ENCODE assay signal across 8 cellular contexts in genomic region chr7:150451097-150451793, GRCh38. TPM values are rescaled to one million over a fixed set of nuclear protein-coding genes. Genes with fewer than 3 reads are reported as not detected.
A peak's percentile ranks its signal among the peaks of the same experiment; 100 is the strongest.
DNase-seq lines count a peak whose midpoint lies in the region; ATAC-seq and TF ChIP-seq lines count a peak whose summit lies in the region.

No MANE protein-coding gene starts in this region.

- H3K9me3 ChIP-seq in gastroesophageal sphincter (peaks cover 0 to 4% (median 0%) of the 10 kb centered on the region in 3 donors), spleen (peaks cover 0 to 7% (median 2%) of the 10 kb centered on the region in 8 donors)

- no peak for TF ChIP-seq EP300 in gastroesophageal sphincter (IDR thresholded peaks at IDR 0.05)

- H3K27me3 Mint-ChIP-seq in activated CD4-positive, alpha-beta memory T cell treated with anti-CD3 and anti-CD28 coated beads for 36 hours, result no peaks in the 10 kb centered on the region

- H3K4me3 Mint-ChIP-seq in activated CD4-positive, alpha-beta memory T cell treated with anti-CD3 and anti-CD28 coated beads for 36 hours, result peak overlapping the region; percentile 97

- peak overlapping the region; percentile 98 for H3K27ac Mint-ChIP-seq in activated CD4-positive, alpha-beta memory T cell treated with anti-CD3 and anti-CD28 coated beads for 36 hours

- peaks cover 38% of the 10 kb centered on the region for H3K36me3 Mint-ChIP-seq in activated CD4-positive, alpha-beta memory T cell treated with anti-CD3 and anti-CD28 coated beads for 36 hours

- peaks cover 27% of the 10 kb centered on the region for H3K27me3 ChIP-seq in gastroesophageal sphincter
- no peaks in the 10 kb centered on the region for H3K27me3 ChIP-seq in spleen (replicated peaks in 1 of 7)

- peak in 1 of 2 donors; percentile 21 for TF ChIP-seq POLR2A in gastroesophageal sphincter (IDR thresholded peaks at IDR 0.05)
- TF ChIP-seq POLR2A in spleen (IDR thresholded peaks at IDR 0.05), result peak in 1 of 3 donors; percentile 15
- no peak for TF ChIP-seq POLR2A in erythroblast (IDR thresholded peaks at IDR 0.05; ENCODE audit: low read length)

- POLR2A ChIA-PET in activated CD4-positive, alpha-beta memory T cell treated with anti-CD3 and anti-CD28 coated beads for 36 hours (lab: Charles Lee), result interaction anchor here (0.5 to 5.1 kb wide), 22 partner anchors 9 to 304 kb away, joined by 3 to 78 read pairs (median 4); partner anchors contain the start of genes GIMAP1, GIMAP4, GIMAP5 and GIMAP6

- WGBS in gastroesophageal sphincter (ENCODE audit: low coverage in 1 of 2), 2 donors, result 39 to 40% methylated on average over 3 to 9 of the region's 19 CpGs
- 9 to 19% (median 15%) methylated on average over 15 to 19 of the region's 19 CpGs for WGBS in spleen, 5 donors

- TF ChIP-seq CTCF in gastroesophageal sphincter (IDR thresholded peaks at IDR 0.05) (no peak), spleen (IDR thresholded peaks at IDR 0.05 in 8 of 11, conservative IDR thresholded peaks at IDR 0.05 in 3 of 11) (peak in 4 of 11 experiments; percentile 4 to 31 (median 16))

- H3K9me3 Mint-ChIP-seq in activated CD4-positive, alpha-beta memory T cell treated with anti-CD3 and anti-CD28 coated beads for 36 hours, result peaks cover 14% of the 10 kb centered on the region

- H3K4me1 Mint-ChIP-seq in activated CD4-positive, alpha-beta memory T cell treated with anti-CD3 and anti-CD28 coated beads for 36 hours (ENCODE audit: low read depth), result peaks cover 60% of the 10 kb centered on the region

- H3K36me3 ChIP-seq in gastroesophageal sphincter, result no peaks in the 10 kb centered on the region
- H3K36me3 ChIP-seq in spleen, result peaks cover 0 to 21% (median 0%) of the 10 kb centered on the region in 6 donors

- peak; percentile 46 for DNase-seq in CD1c-positive myeloid dendritic cell (ENCODE audit: extremely low spot score)
- DNase-seq in activated CD4-positive, alpha-beta memory T cell treated with anti-CD3 and anti-CD28 coated beads for 36 hours, result peak; percentile 86
- peak; percentile 94 for DNase-seq in spleen
- no peak for DNase-seq in GM19238 (ENCODE audit: insufficient read length, low spot score)
- no peak for DNase-seq in NCI-H2196 treated with DMSO at 0.1 percent for 48 hours (lab: John Stamatoyannopoulos, UW; ENCODE audit: unreplicated experiment)
- DNase-seq in erythroblast (lab: John Stamatoyannopoulos, UW), result no peak

- peak overlapping the region in 3 of 4 donors; percentile 63 to 79 (median 77) for H3K27ac ChIP-seq in gastroesophageal sphincter
- peak overlapping the region; percentile 82 to 95 (median 91) for H3K27ac ChIP-seq in spleen

- H3K4me3 ChIP-seq in gastroesophageal sphincter, result peak overlapping the region; percentile 10 to 53
- H3K4me3 ChIP-seq in spleen, result peak overlapping the region; percentile 29 to 93 (median 72)

- H3K4me1 ChIP-seq in gastroesophageal sphincter (peaks cover 0 to 10% (median 0%) of the 10 kb centered on the region in 3 donors), spleen (peaks cover 23 to 98% (median 75%) of the 10 kb centered on the region in 6 donors)

- intact Hi-C loops in activated CD4-positive, alpha-beta memory T cell treated with anti-CD3 and anti-CD28 coated beads for 36 hours (cut with micrococcal nuclease), result loop anchor here (1.0 to 2.0 kb wide), 3 partner anchors 30 to 63 kb away; partner anchors contain the start of gene GIMAP7
- intact Hi-C loops in spleen (cut with DNase I; ENCODE audit: low total_unique reads), result no loop called here

- CTCF ChIA-PET in activated CD4-positive, alpha-beta memory T cell treated with anti-CD3 and anti-CD28 coated beads for 36 hours (lab: Charles Lee), result interaction anchor here (0.6 to 5.1 kb wide), 13 partner anchors 54 to 304 kb away, joined by 3 to 71 read pairs (median 5); partner anchors contain the start of genes GIMAP4, GIMAP6 and GIMAP7

- ATAC-seq in HG02678 (IDR thresholded peaks at IDR 0.05; ENCODE audit: unreplicated experiment) (peak; percentile 37), gastroesophageal sphincter (peak; percentile 50)

RNA-seq across cellular contexts. Expression of gene GIMAP8, which starts 0.8 kb away (rescaled TPM):
- total RNA-seq in activated CD4-positive, alpha-beta memory T cell treated with anti-CD3 and anti-CD28 coated beads for 36 hours, result 10 to 100 TPM; 11.8 TPM
- total RNA-seq in gastroesophageal sphincter, result 10 to 100 TPM in 3 of 4 donors, 1 to 10 TPM in 1; 6.1 to 19.1 (median 12.5) TPM
- 10 to 100 TPM; 47.6 to 96.0 (median 65.3) TPM for total RNA-seq in spleen
- polyA plus RNA-seq in spleen, result 10 to 100 TPM; 10.9 to 27.3 (median 14.7) TPM

Comparison
In these comparisons a context has a peak if more than half of its experiments do, and no peak if none do; other contexts are left out.
1. DNase-seq: peak in CD1c-positive myeloid dendritic cell (single experiment), activated CD4-positive, alpha-beta memory T cell treated with anti-CD3 and anti-CD28 coated beads for 36 hours (single experiment) and spleen (single experiment); none in GM19238 (single experiment), NCI-H2196 treated with DMSO at 0.1 percent for 48 hours (single experiment) and erythroblast (0 of 2).